In genomic region chrX:73943572-73943899, GRCh38 we compare ENCODE assay signal across 8 cellular contexts.
DNase-seq lines count a peak whose midpoint lies in the region; ATAC-seq, FAIRE-seq and TF ChIP-seq lines count a peak whose summit lies in the region.

No MANE protein-coding gene starts in this region.

- H3K9me3 ChIP-seq in left ventricle myocardium inferior (replicated peaks) (no peaks in the 10 kb centered on the region), K562 (replicated peaks; ENCODE audit: control insufficient read depth, insufficient read depth, low read depth, low read length) (no peaks in the 10 kb centered on the region), aorta (ENCODE audit: control insufficient read depth, low read length) (no peaks in the 10 kb centered on the region)

- BruUV-seq in K562 (replicated peaks; lab: Mats Ljungman, UMichigan): TSS peak; percentile 95

- peak overlapping the region; percentile 64 for H3K56ac ChIP-seq in mesendoderm (ENCODE audit: low read length)

- peak overlapping the region; percentile 51 for H3K18ac ChIP-seq in mesendoderm (ENCODE audit: low read length)

- intact Hi-C loops in left ventricle myocardium inferior (cut with micrococcal nuclease): no loop called here
- intact Hi-C loops in left ventricle myocardium superior (cut with micrococcal nuclease): no loop called here
- intact Hi-C loops in K562 (cut with micrococcal nuclease): no loop called here
- intact Hi-C loops in aorta (cut with DNase I): loop anchor here in 1 of 2 donors (5.0 to 10.0 kb wide), 2 partner anchors 71 to 91 kb away; partner anchors contain the start of gene XIST

- FAIRE-seq in K562 (lab: Jason Lieb, UNC): no peak

- H2BK5ac ChIP-seq in mesendoderm (ENCODE audit: low read length): no peak overlapping the region

- peak overlapping the region in 1 of 2 experiments; percentile 64; a peak in 2 of 4 replicates for H3K9ac ChIP-seq in K562 (ENCODE audit: insufficient read depth in 1 of 2, low read depth in 2 of 2, low read length in 2 of 2)
- no peak overlapping the region for H3K9ac ChIP-seq in mesendoderm (ENCODE audit: low read length)

- H3K4me3 ChIP-seq in left ventricle myocardium inferior (peak overlapping the region; percentile 77), K562 (peak overlapping the region; percentile 69), mesendoderm (ENCODE audit: low read length) (no peak overlapping the region), aorta (ENCODE audit: low read length in 2 of 2) (peak overlapping the region; percentile 12 to 60)

- H3K27ac ChIP-seq in left ventricle myocardium inferior (replicated peaks) (peak overlapping the region; percentile 87), K562 (ENCODE audit: extremely low read depth, low read depth, low read length) (peak overlapping the region; percentile 78), mesendoderm (ENCODE audit: low read depth, low read length) (no peak overlapping the region), aorta (ENCODE audit: low read depth in 1 of 2, low read length in 2 of 2) (no peak overlapping the region)

- H3K4ac ChIP-seq in mesendoderm (ENCODE audit: low read depth, low read length): no peak overlapping the region

- no peaks in the 10 kb centered on the region for H3K9me1 ChIP-seq in K562 (ENCODE audit: control insufficient read depth, insufficient read depth, low read length)

- peaks cover 45% of the 10 kb centered on the region for H3K79me2 ChIP-seq in K562 (ENCODE audit: control insufficient read depth, insufficient read depth, low read length)
- H3K79me2 ChIP-seq in mesendoderm (ENCODE audit: control insufficient read depth, insufficient read depth, low read length): peaks cover 14% of the 10 kb centered on the region

- WGBS in K562 (ENCODE audit: insufficient coverage, low coverage, missing lambda C conversion rate): 47% methylated on average over 4 of the region's 5 CpGs
- no CpG with 5 or more reads among the region's 5 CpGs for WGBS in mesendoderm (ENCODE audit: extremely low coverage, insufficient coverage, low lambda C conversion rate)
- 58 to 60% methylated on average over 5 of the region's 5 CpGs for WGBS in aorta, 2 donors

- H3K4me1 ChIP-seq in left ventricle myocardium inferior (peaks cover 12% of the 10 kb centered on the region), K562 (replicated peaks in 1 of 2; ENCODE audit: control insufficient read depth in 2 of 2, insufficient read depth in 2 of 2, low read length in 2 of 2) (no peaks in the 10 kb centered on the region; a peak in 1 of 5 replicates), mesendoderm (ENCODE audit: control insufficient read depth, low read depth, low read length) (no peaks in the 10 kb centered on the region), aorta (ENCODE audit: control insufficient read depth in 1 of 2, insufficient read depth in 2 of 2, low read length in 2 of 2) (no peaks in the 10 kb centered on the region)

- no peaks in the 10 kb centered on the region for H4K20me1 ChIP-seq in K562 (replicated peaks; ENCODE audit: control insufficient read depth, insufficient read depth, low read length)

- TF ChIP-seq RAD21 in K562 (CRISPR knock-in tag; conservative IDR thresholded peaks at IDR 0.05 in 1 of 2, IDR thresholded peaks at IDR 0.05 in 1 of 2): no peak

- H3K27me3 ChIP-seq in left ventricle myocardium inferior (ENCODE audit: low read depth) (no peaks in the 10 kb centered on the region), K562 (ENCODE audit: control insufficient read depth in 2 of 2, insufficient read depth in 2 of 2, low read length in 2 of 2) (no peaks in the 10 kb centered on the region), mesendoderm (ENCODE audit: insufficient read depth, low read length, poor library complexity) (no peaks in the 10 kb centered on the region), aorta (ENCODE audit: control insufficient read depth in 1 of 2, insufficient read depth in 2 of 2, low read length in 1 of 2) (no peaks in the 10 kb centered on the region)

- ATAC-seq in left ventricle myocardium superior (no peak), K562 (peak; percentile 19), aorta (ENCODE audit: low FRiP score) (peak; percentile 33), GM21529 (IDR thresholded peaks at IDR 0.05; ENCODE audit: unreplicated experiment) (no peak)

- TF ChIP-seq POLR2A in K562 (conservative IDR thresholded peaks at IDR 0.05): no peak

- in situ Hi-C loops in K562 (cut with MboI): no loop called here

- no peak overlapping the region for H4K5ac ChIP-seq in mesendoderm (ENCODE audit: low read length)

- H3K36me3 ChIP-seq in left ventricle myocardium inferior (peaks cover 5% of the 10 kb centered on the region), K562 (ENCODE audit: control insufficient read depth, insufficient read depth, low read length) (peaks cover 21% of the 10 kb centered on the region; the same call in 2 of the 3 replicates), mesendoderm (ENCODE audit: control insufficient read depth, insufficient read depth, low read length) (no peaks in the 10 kb centered on the region), aorta (ENCODE audit: control insufficient read depth in 1 of 2, insufficient read depth in 2 of 2, low read length in 1 of 2) (no peaks in the 10 kb centered on the region)

- peak overlapping the region; percentile 98 for H2AFZ ChIP-seq in K562 (ENCODE audit: low read depth, low read length)

- H2BK120ac ChIP-seq in mesendoderm (ENCODE audit: low read depth, low read length): no peak overlapping the region

- POLR2A ChIA-PET in K562 (lab: Yijun Ruan, JAX): interaction anchor here (1.2 kb wide), 1 partner anchor 92 kb away, joined by 3 read pairs; no protein-coding TSS in a partner anchor

- no peak overlapping the region for H2AK5ac ChIP-seq in mesendoderm (ENCODE audit: low read length)

- TF ChIP-seq CTCF in left ventricle myocardium inferior (IDR thresholded peaks at IDR 0.05; ENCODE audit: borderline replicate concordance) (no peak), K562 (IDR thresholded peaks at IDR 0.05 in 2 of 3, conservative IDR thresholded peaks at IDR 0.05 in 1 of 3; ENCODE audit: insufficient read depth in 2 of 3, low read depth in 1 of 3, low read length in 3 of 3) (no peak), GM20000 (IDR thresholded peaks at IDR 0.05; ENCODE audit: extremely low read depth, missing control alignments) (no peak)

- H3K79me1 ChIP-seq in mesendoderm (ENCODE audit: low read length): no peaks in the 10 kb centered on the region

- TF ChIP-seq EP300 in K562 (IDR thresholded peaks at IDR 0.05; ENCODE audit: low read length): no peak

- peak overlapping the region; percentile 94 for H3K4me2 ChIP-seq in K562 (ENCODE audit: insufficient read depth, low read length)
- no peak overlapping the region for H3K4me2 ChIP-seq in mesendoderm (ENCODE audit: low read length)

- DNase-seq in left ventricle myocardium inferior (no peak), left ventricle myocardium superior (no peak), K562 (ENCODE audit: extremely low read depth in 1 of 4, low spot score in 3 of 4) (no peak), mesendoderm (no peak), aorta (no peak), GM20000 (ENCODE audit: low spot score) (no peak), GM19240 (ENCODE audit: insufficient read length, low spot score) (no peak)

- H2BK15ac ChIP-seq in mesendoderm (replicated peaks; ENCODE audit: low read depth): no peak overlapping the region

- H4K8ac ChIP-seq in mesendoderm (ENCODE audit: low read depth, low read length): no peak overlapping the region

- no peak overlapping the region for H3K23ac ChIP-seq in mesendoderm (ENCODE audit: low read length)

- CTCF ChIA-PET in K562 (lab: Yijun Ruan, JAX; ENCODE audit: low intra/inter-chr PET ratio): no interaction called here

TF ChIP-seq in K562, 482 proteins besides CTCF, POLR2A, EP300 and RAD21:
- TF ChIP-seq E2F6 (IDR thresholded peaks at IDR 0.05; ENCODE audit: borderline replicate concordance in 1 of 2, extremely low read depth in 1 of 2, insufficient read depth in 1 of 2, insufficient read length in 1 of 2, low read depth in 1 of 2, low read length in 1 of 2, poor library complexity in 1 of 2, severe bottlenecking in 1 of 2) (no peak), NFE2L1 (tag; IDR thresholded peaks at IDR 0.05; ENCODE audit: borderline replicate concordance, low read depth) (no peak), ZNF778 (CRISPR knock-in tag; IDR thresholded peaks at IDR 0.05) (no peak)
- TF ChIP-seq, protein P1, sequence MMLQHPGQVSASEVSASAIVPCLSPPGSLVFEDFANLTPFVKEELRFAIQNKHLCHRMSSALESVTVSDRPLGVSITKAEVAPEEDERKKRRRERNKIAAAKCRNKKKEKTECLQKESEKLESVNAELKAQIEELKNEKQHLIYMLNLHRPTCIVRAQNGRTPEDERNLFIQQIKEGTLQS (IDR thresholded peaks at IDR 0.05): 0 out of 2 replicates have a peak, but pooled peaks have one; percentile 79
- TF ChIP-seq, protein P1 (CRISPR knock-in tag; conservative IDR thresholded peaks at IDR 0.05): no peak
- TF ChIP-seq, protein P2, sequence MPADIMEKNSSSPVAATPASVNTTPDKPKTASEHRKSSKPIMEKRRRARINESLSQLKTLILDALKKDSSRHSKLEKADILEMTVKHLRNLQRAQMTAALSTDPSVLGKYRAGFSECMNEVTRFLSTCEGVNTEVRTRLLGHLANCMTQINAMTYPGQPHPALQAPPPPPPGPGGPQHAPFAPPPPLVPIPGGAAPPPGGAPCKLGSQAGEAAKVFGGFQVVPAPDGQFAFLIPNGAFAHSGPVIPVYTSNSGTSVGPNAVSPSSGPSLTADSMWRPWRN (IDR thresholded peaks at IDR 0.05; ENCODE audit: low read depth): no peak

Comparison
In these comparisons a context has a peak if more than half of its experiments do, and no peak if none do; other contexts are left out.
1. H3K27ac ChIP-seq: peak in left ventricle myocardium inferior (single experiment) and K562 (single experiment); none in mesendoderm (single experiment) and aorta (0 of 2).
2. ATAC-seq: peak in K562 (single experiment) and aorta (single experiment); none in left ventricle myocardium superior (single experiment) and GM21529 (single experiment).